In genomic region chrX:131840799-131841495, GRCh38 we compare ENCODE assay signal across 15 cellular contexts.
A peak's percentile ranks its signal among the peaks of the same experiment; 100 is the strongest.
DNase-seq lines count a peak whose midpoint lies in the region; ATAC-seq, FAIRE-seq and TF ChIP-seq lines count a peak whose summit lies in the region.
"Had no signal": no experiment of that assay in that cellular context is flagged by ENCODE, and none has a peak within 500 bp of the region (broad histone marks: within the 10 kb centered on the region; RNA-seq: fewer than 3 reads in every experiment).

No MANE protein-coding gene starts in this region.

- 41 to 46% methylated on average over 21 to 23 of the region's 24 CpGs for WGBS in pancreas, 2 donors

- H3K4me3 Mint-ChIP-seq in effector memory CD8-positive, alpha-beta T cell = no peak overlapping the region
- H3K4me3 Mint-ChIP-seq: activated CD4-positive, alpha-beta T cell treated with anti-CD3 and anti-CD28 coated beads, Interleukin-2, amount 10 ng/mL, durations not matched to agents 24 days and 14 days; activated T-cell treated with anti-CD3 and anti-CD28 coated beads, Interleukin-2, amount 50 U/mL, for 4 hours had no signal

- intact Hi-C loops in pancreas (cut with DNase I) = loop anchor here in 1 of 3 donors (10.0 kb wide), 1 partner anchor 774 kb away; no protein-coding TSS in a partner anchor

- H3K27ac Mint-ChIP-seq in effector memory CD8-positive, alpha-beta T cell = no peak overlapping the region
- H3K27ac Mint-ChIP-seq: activated CD4-positive, alpha-beta T cell treated with anti-CD3 and anti-CD28 coated beads, Interleukin-2, amount 10 ng/mL, durations not matched to agents 24 days and 14 days had no signal

- no peaks in the 10 kb centered on the region for H3K9me3 Mint-ChIP-seq in effector memory CD8-positive, alpha-beta T cell
- H3K9me3 Mint-ChIP-seq: activated CD4-positive, alpha-beta T cell treated with anti-CD3 and anti-CD28 coated beads, Interleukin-2, amount 10 ng/mL, durations not matched to agents 24 days and 14 days; activated T-cell treated with anti-CD3 and anti-CD28 coated beads, Interleukin-2, amount 50 U/mL, for 4 hours had no signal

- H3K4me3 ChIP-seq in pancreas (no peak overlapping the region), brain microvascular endothelial cell (ENCODE audit: low read depth, low read length) (no peak overlapping the region)
- H3K4me3 ChIP-seq: BLaER1 treated with 17β-estradiol and CSF1 and Interleukin-3, amounts not matched to agents 10 nM and 100 nM; mucosa of descending colon; SJCRH30; thyroid gland had no signal

- in situ Hi-C loops in brain microvascular endothelial cell (cut with HindIII; ENCODE audit: low pct_ligation_motif_present, low sequenced_read_pairs) = no loop called here

- TF ChIP-seq CTCF in pancreas (IDR thresholded peaks at IDR 0.05) (no peak), brain microvascular endothelial cell (IDR thresholded peaks at IDR 0.05; ENCODE audit: low read depth, low read length, missing control alignments) (no peak)

- DNase-seq in pancreas = no peak
- no peak for DNase-seq in brain microvascular endothelial cell
- no peak for DNase-seq in DMS153 (lab: John Stamatoyannopoulos, UW)
- no peak for DNase-seq in effector memory CD8-positive, alpha-beta T cell
- DNase-seq: T1000 had no signal

- no peaks in the 10 kb centered on the region for H3K36me3 ChIP-seq in pancreas
- H3K36me3 ChIP-seq in brain microvascular endothelial cell (replicated peaks) = no peaks in the 10 kb centered on the region
- H3K36me3 ChIP-seq: BLaER1 treated with 17β-estradiol and CSF1 and Interleukin-3, amounts not matched to agents 10 nM and 100 nM; SJCRH30; thyroid gland had no signal

- H3K27me3 Mint-ChIP-seq in effector memory CD8-positive, alpha-beta T cell = no peaks in the 10 kb centered on the region
- H3K27me3 Mint-ChIP-seq: activated CD4-positive, alpha-beta T cell treated with anti-CD3 and anti-CD28 coated beads, Interleukin-2, amount 10 ng/mL, durations not matched to agents 24 days and 14 days had no signal

- peaks cover 0 to 20% (median 3%) of the 10 kb centered on the region in 4 donors for H3K27me3 ChIP-seq in pancreas
- no peaks in the 10 kb centered on the region for H3K27me3 ChIP-seq in brain microvascular endothelial cell (replicated peaks)
- H3K27me3 ChIP-seq: SJCRH30, thyroid gland had no signal

- peaks cover 0 to 2% of the 10 kb centered on the region in 2 donors for H3K4me1 Mint-ChIP-seq in effector memory CD8-positive, alpha-beta T cell (ENCODE audit: low read depth in 2 of 2)

- FAIRE-seq in pancreas (lab: Jason Lieb, UNC) = no peak

- no peak overlapping the region for H3K27ac ChIP-seq in pancreas
- H3K27ac ChIP-seq in brain microvascular endothelial cell = no peak overlapping the region
- H3K27ac ChIP-seq: BLaER1 treated with 17β-estradiol and CSF1 and Interleukin-3, amounts not matched to agents 10 nM and 100 nM; SJCRH30; thyroid gland had no signal

- peak; percentile 26 for ATAC-seq in GM18909 (IDR thresholded peaks at IDR 0.05; ENCODE audit: poor library complexity, unreplicated experiment)
- peak; percentile 20 for ATAC-seq in HG02885 (IDR thresholded peaks at IDR 0.05; ENCODE audit: poor library complexity, unreplicated experiment)
- peak; percentile 59; the same call in 2 of the 3 replicates for ATAC-seq in SK-N-SH treated with all-trans-retinoic acid at 6 μM for 48 hours
- peak; percentile 16 to 51 (median 26) for ATAC-seq in pancreas
- no peak for ATAC-seq in effector memory CD8-positive, alpha-beta T cell (replicated peaks)
- no peak for ATAC-seq in GM21390 (IDR thresholded peaks at IDR 0.05; ENCODE audit: unreplicated experiment)

- no peaks in the 10 kb centered on the region for H3K9me3 ChIP-seq in pancreas
- H3K9me3 ChIP-seq: BLaER1 treated with 17β-estradiol and CSF1 and Interleukin-3, amounts not matched to agents 10 nM and 100 nM; mucosa of descending colon; SJCRH30; thyroid gland had no signal

- no peaks in the 10 kb centered on the region for H3K36me3 Mint-ChIP-seq in effector memory CD8-positive, alpha-beta T cell (ENCODE audit: insufficient read depth)

- H3K4me1 ChIP-seq in pancreas = no peaks in the 10 kb centered on the region
- H3K4me1 ChIP-seq: BLaER1 treated with 17β-estradiol and CSF1 and Interleukin-3, amounts not matched to agents 10 nM and 100 nM; SJCRH30; thyroid gland had no signal

TF ChIP-seq in SK-N-SH treated with all-trans-retinoic acid at 6 μM for 48 hours, 23 proteins besides CTCF, POLR2A, EP300 and RAD21:
- TF ChIP-seq RARB (CRISPR knock-in tag; IDR thresholded peaks at IDR 0.05) (no peak), ZFP30 (CRISPR knock-in tag; IDR thresholded peaks at IDR 0.05) (no peak), OSR1 (CRISPR knock-in tag; IDR thresholded peaks at IDR 0.05) (no peak), TOX (CRISPR knock-in tag; IDR thresholded peaks at IDR 0.05; ENCODE audit: borderline replicate concordance) (no peak), PATZ1 (CRISPR knock-in tag; IDR thresholded peaks at IDR 0.05; ENCODE audit: borderline replicate concordance) (no peak), ZNF8 (CRISPR knock-in tag; IDR thresholded peaks at IDR 0.05) (no peak), ZC3H10 (CRISPR knock-in tag; IDR thresholded peaks at IDR 0.05) (no peak), GLIS3 (CRISPR knock-in tag; IDR thresholded peaks at IDR 0.05) (no peak), TSHZ2 (CRISPR knock-in tag; IDR thresholded peaks at IDR 0.05) (no peak), BACH2 (CRISPR knock-in tag; IDR thresholded peaks at IDR 0.05; ENCODE audit: borderline replicate concordance) (no peak), CSDC2 (CRISPR knock-in tag; IDR thresholded peaks at IDR 0.05) (no peak), ESRRG (CRISPR knock-in tag; IDR thresholded peaks at IDR 0.05) (no peak), ISL1 (CRISPR knock-in tag; IDR thresholded peaks at IDR 0.05) (no peak)
- TF ChIP-seq, protein P1, sequence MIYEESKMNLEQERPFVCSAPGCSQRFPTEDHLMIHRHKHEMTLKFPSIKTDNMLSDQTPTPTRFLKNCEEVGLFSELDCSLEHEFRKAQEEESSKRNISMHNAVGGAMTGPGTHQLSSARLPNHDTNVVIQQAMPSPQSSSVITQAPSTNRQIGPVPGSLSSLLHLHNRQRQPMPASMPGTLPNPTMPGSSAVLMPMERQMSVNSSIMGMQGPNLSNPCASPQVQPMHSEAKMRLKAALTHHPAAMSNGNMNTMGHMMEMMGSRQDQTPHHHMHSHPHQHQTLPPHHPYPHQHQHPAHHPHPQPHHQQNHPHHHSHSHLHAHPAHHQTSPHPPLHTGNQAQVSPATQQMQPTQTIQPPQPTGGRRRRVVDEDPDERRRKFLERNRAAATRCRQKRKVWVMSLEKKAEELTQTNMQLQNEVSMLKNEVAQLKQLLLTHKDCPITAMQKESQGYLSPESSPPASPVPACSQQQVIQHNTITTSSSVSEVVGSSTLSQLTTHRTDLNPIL (CRISPR knock-in tag; IDR thresholded peaks at IDR 0.05; ENCODE audit: low read depth) = no peak
- TF ChIP-seq, protein P2, sequence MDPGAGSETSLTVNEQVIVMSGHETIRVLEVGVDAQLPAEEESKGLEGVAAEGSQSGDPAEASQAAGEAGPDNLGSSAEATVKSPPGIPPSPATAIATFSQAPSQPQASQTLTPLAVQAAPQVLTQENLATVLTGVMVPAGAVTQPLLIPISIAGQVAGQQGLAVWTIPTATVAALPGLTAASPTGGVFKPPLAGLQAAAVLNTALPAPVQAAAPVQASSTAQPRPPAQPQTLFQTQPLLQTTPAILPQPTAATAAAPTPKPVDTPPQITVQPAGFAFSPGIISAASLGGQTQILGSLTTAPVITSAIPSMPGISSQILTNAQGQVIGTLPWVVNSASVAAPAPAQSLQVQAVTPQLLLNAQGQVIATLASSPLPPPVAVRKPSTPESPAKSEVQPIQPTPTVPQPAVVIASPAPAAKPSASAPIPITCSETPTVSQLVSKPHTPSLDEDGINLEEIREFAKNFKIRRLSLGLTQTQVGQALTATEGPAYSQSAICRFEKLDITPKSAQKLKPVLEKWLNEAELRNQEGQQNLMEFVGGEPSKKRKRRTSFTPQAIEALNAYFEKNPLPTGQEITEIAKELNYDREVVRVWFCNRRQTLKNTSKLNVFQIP (CRISPR knock-in tag; IDR thresholded peaks at IDR 0.05; ENCODE audit: borderline replicate concordance, low read depth) = no peak

Comparison
In these comparisons a context has a peak if more than half of its experiments do, and no peak if none do; other contexts are left out.
1. ATAC-seq: peak in GM18909 (single experiment), HG02885 (single experiment), SK-N-SH treated with all-trans-retinoic acid at 6 μM for 48 hours (single experiment) and pancreas (4 of 4); none in effector memory CD8-positive, alpha-beta T cell (single experiment) and GM21390 (single experiment).